ENCODE assay signal across 8 cellular contexts in genomic region chr21:45255381-45256020, GRCh38. TPM values are rescaled to one million over a fixed set of nuclear protein-coding genes. Genes with fewer than 3 reads are reported as not detected.
A peak's percentile ranks its signal among the peaks of the same experiment; 100 is the strongest.
DNase-seq lines count a peak whose midpoint lies in the region; ATAC-seq and TF ChIP-seq lines count a peak whose summit lies in the region.

No MANE protein-coding gene starts in this region.

- no peak for TF ChIP-seq EP300 in Ishikawa (IDR thresholded peaks at IDR 0.05; ENCODE audit: borderline replicate concordance)

- no peaks in the 10 kb centered on the region for H3K9me3 Mint-ChIP-seq in immature natural killer cell

- TF ChIP-seq POLR2A in Peyer's patch (IDR thresholded peaks at IDR 0.05) = no peak

- no peak overlapping the region for H3K27ac ChIP-seq in Peyer's patch

- peak overlapping the region in 1 of 4 donors; percentile 38 for H3K4me3 ChIP-seq in Peyer's patch

- no peak for ATAC-seq in HG03439 (IDR thresholded peaks at IDR 0.05; ENCODE audit: unreplicated experiment)
- no peak for ATAC-seq in HG03571 (IDR thresholded peaks at IDR 0.05; ENCODE audit: unreplicated experiment)
- no peak for ATAC-seq in GM18519 (IDR thresholded peaks at IDR 0.05; ENCODE audit: low FRiP score, unreplicated experiment)

- peak overlapping the region in 1 of 6 donors; percentile 7 for H3K27ac Mint-ChIP-seq in immature natural killer cell

- H3K4me1 Mint-ChIP-seq in immature natural killer cell = peaks cover 19 to 28% of the 10 kb centered on the region in 2 donors

- no peaks in the 10 kb centered on the region for H3K36me3 ChIP-seq in Peyer's patch

- TF ChIP-seq RAD21 in Ishikawa (IDR thresholded peaks at IDR 0.05; ENCODE audit: low read depth) = no peak

- peaks cover 6 to 16% (median 7%) of the 10 kb centered on the region in 3 donors for H3K27me3 Mint-ChIP-seq in immature natural killer cell (ENCODE audit: low read depth in 3 of 3)

- H3K9me3 ChIP-seq in Peyer's patch = no peaks in the 10 kb centered on the region

- peak overlapping the region in 1 of 5 donors; percentile 48 for H3K4me3 Mint-ChIP-seq in immature natural killer cell

- no peaks in the 10 kb centered on the region for H3K27me3 ChIP-seq in Peyer's patch

- TF ChIP-seq CTCF in Peyer's patch (IDR thresholded peaks at IDR 0.05) = no peak

- DNase-seq in DMS153 (lab: John Stamatoyannopoulos, UW) = peak; percentile 58
- peak; percentile 53 to 76 (median 69) for DNase-seq in Peyer's patch
- peak in 2 of 3 donors; percentile 32 for DNase-seq in immature natural killer cell
- no peak for DNase-seq in Kasumi-1 (lab: John Stamatoyannopoulos, UW)

- no peaks in the 10 kb centered on the region for H3K36me3 Mint-ChIP-seq in immature natural killer cell

- no peaks in the 10 kb centered on the region for H3K4me1 ChIP-seq in Peyer's patch

TF ChIP-seq in Ishikawa, 13 proteins besides CTCF, POLR2A, EP300 and RAD21:
- TF ChIP-seq MAX (IDR thresholded peaks at IDR 0.05) (peak; percentile 90), USF1 (IDR thresholded peaks at IDR 0.05) (peak; percentile 98), NFIC (IDR thresholded peaks at IDR 0.05) (no peak), EGR1 (IDR thresholded peaks at IDR 0.05) (0 out of 2 replicates have a peak, but pooled peaks have one; percentile 39)

RNA-seq across cellular contexts. Expression of gene POFUT2, which starts 32.2 kb away (rescaled TPM):
- 10 to 100 TPM; 25.6 to 76.4 (median 47.6) TPM for total RNA-seq in Peyer's patch
- polyA plus RNA-seq in immature natural killer cell = 1 to 10 TPM; 1.1 to 5.2 (median 4.7) TPM

Comparison
In these comparisons a context has a peak if more than half of its experiments do, and no peak if none do; other contexts are left out.
1. DNase-seq: peak in DMS153 (single experiment), Peyer's patch (3 of 3) and immature natural killer cell (2 of 3); none in Kasumi-1 (0 of 2).